In genomic region chr2:55581875-55582547, GRCh38 we compare ENCODE assay signal across 1 cellular context.
A peak's percentile ranks its signal among the peaks of the same experiment; 100 is the strongest.
TF ChIP-seq lines count a peak whose summit lies in the region.

No MANE protein-coding gene starts in this region.

TF ChIP-seq in K562, 482 proteins besides CTCF, POLR2A, EP300 and RAD21 (continued from another document):
- TF ChIP-seq TFE3 (CRISPR knock-in tag; IDR thresholded peaks at IDR 0.05) (peak; percentile 59; the same call in 1 of the 2 replicates), HMG20A (CRISPR knock-in tag; conservative IDR thresholded peaks at IDR 0.05) (no peak), HMGN3 (IDR thresholded peaks at IDR 0.05; ENCODE audit: borderline replicate concordance, extremely low read depth, insufficient read length, low read depth, low read length) (no peak)
TF ChIP-seq in K562: peak in this region for 1.
